Comparison of ENCODE assay signal across 23 cellular contexts in the genomic region with DNA sequence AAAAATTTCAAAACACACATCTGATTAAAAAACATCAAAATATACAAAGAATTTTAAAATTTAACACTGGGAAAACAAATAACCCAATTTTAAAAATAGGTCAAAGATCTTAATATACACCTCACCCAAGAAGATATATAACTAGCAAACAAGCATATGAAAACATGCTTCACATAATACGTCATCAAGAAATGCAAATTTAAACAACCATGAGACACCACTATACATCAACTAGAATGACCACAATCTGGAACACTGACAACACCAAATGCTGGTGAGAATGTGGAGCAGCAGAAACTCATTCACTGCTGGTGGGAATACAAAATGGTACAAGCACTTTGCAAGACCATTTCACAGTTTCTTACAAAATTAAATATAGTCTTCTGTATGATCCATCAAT.
DNase-seq lines count a peak whose midpoint lies in the region; ATAC-seq and TF ChIP-seq lines count a peak whose summit lies in the region.
"Had no signal": no experiment of that assay in that cellular context is flagged by ENCODE, and none has a peak within 500 bp of the region (broad histone marks: within the 10 kb centered on the region; RNA-seq: fewer than 3 reads in every experiment).

No MANE protein-coding gene starts in this region.

- no peaks in the 10 kb centered on the region for H3F3A ChIP-seq in PC-3 (ENCODE audit: low read length, unreplicated experiment)

- no peak overlapping the region for H3K9ac ChIP-seq in PC-3 (ENCODE audit: low read length)
- H3K9ac ChIP-seq in mesenchymal stem cell (ENCODE audit: low read length): no peak overlapping the region
- H3K9ac ChIP-seq: BLaER1 had no signal

- H3K18ac ChIP-seq in mesenchymal stem cell (ENCODE audit: low read depth in 1 of 2, low read length in 2 of 2): no peak overlapping the region

- CTCF ChIA-PET in PC-3 (lab: Charles Lee): no interaction called here

- H3K4me3 ChIP-seq in PC-3 (ENCODE audit: low read length): no peak overlapping the region
- no peak overlapping the region for H3K4me3 ChIP-seq in fibroblast of mammary gland (ENCODE audit: control insufficient read depth, low read depth, low read length)
- no peak overlapping the region for H3K4me3 ChIP-seq in mesenchymal stem cell (ENCODE audit: insufficient read depth in 1 of 2, low read depth in 1 of 2, low read length in 2 of 2)
- H3K4me3 ChIP-seq: BLaER1, GM12878 had no signal

- H3K23ac ChIP-seq in mesenchymal stem cell (ENCODE audit: low read length in 2 of 2): no peak overlapping the region

- H3K27me3 ChIP-seq in PC-3 (ENCODE audit: low read length): no peaks in the 10 kb centered on the region
- no peaks in the 10 kb centered on the region for H3K27me3 ChIP-seq in mesenchymal stem cell (ENCODE audit: control insufficient read depth in 1 of 2, insufficient read depth in 1 of 2, low read length in 2 of 2)
- H3K27me3 ChIP-seq: BE2C, BLaER1 had no signal

- no peak overlapping the region for H2AK5ac ChIP-seq in mesenchymal stem cell (ENCODE audit: low read length, severe bottlenecking)

- TF ChIP-seq CTCF in PC-3 (conservative IDR thresholded peaks at IDR 0.05; ENCODE audit: low read depth, low read length) (no peak), fibroblast of mammary gland (conservative IDR thresholded peaks at IDR 0.05; ENCODE audit: control insufficient read depth, insufficient read depth, low read depth, low read length) (no peak), GM10266 (IDR thresholded peaks at IDR 0.05; ENCODE audit: control insufficient read depth, insufficient read depth, low read depth, missing control alignments) (no peak)

- H3K27ac ChIP-seq in PC-3 (ENCODE audit: low read length) (no peak overlapping the region), mesenchymal stem cell (ENCODE audit: low read length, poor library complexity, severe bottlenecking) (no peak overlapping the region)
- H3K27ac ChIP-seq: BLaER1 had no signal

- no peaks in the 10 kb centered on the region for H3K79me1 ChIP-seq in mesenchymal stem cell (replicated peaks; ENCODE audit: low read length, poor library complexity, severe bottlenecking)

- no TSS peak for BruUV-seq in PC-3 (replicated peaks; lab: Mats Ljungman, UMichigan)

- no peak overlapping the region for H2BK12ac ChIP-seq in mesenchymal stem cell (ENCODE audit: low read length in 2 of 2)

- H2BK5ac ChIP-seq in mesenchymal stem cell (ENCODE audit: low read depth, low read length, poor library complexity, severe bottlenecking): peak overlapping the region; percentile 31

- H3K9me2 ChIP-seq in PC-3 (replicated peaks; ENCODE audit: low read length): no peaks in the 10 kb centered on the region

- H3K9me3 ChIP-seq in PC-3 (ENCODE audit: low read length) (no peaks in the 10 kb centered on the region), mesenchymal stem cell (ENCODE audit: control insufficient read depth, low read length) (peaks cover 13% of the 10 kb centered on the region)
- H3K9me3 ChIP-seq: BE2C, BLaER1 had no signal

- no peak overlapping the region for H3K4ac ChIP-seq in mesenchymal stem cell (ENCODE audit: low read depth in 1 of 2, low read length in 2 of 2)

- H2AFZ ChIP-seq in PC-3 (ENCODE audit: low read length): no peak overlapping the region
- no peak overlapping the region for H2AFZ ChIP-seq in mesenchymal stem cell (ENCODE audit: low read depth, low read length)

- intact Hi-C loops in PC-3 (cut with micrococcal nuclease): no loop called here

- H4K8ac ChIP-seq in mesenchymal stem cell (ENCODE audit: low read length): no peak overlapping the region

- no peaks in the 10 kb centered on the region for H4K20me1 ChIP-seq in PC-3 (ENCODE audit: low read length)
- H4K20me1 ChIP-seq: BLaER1 had no signal

- H3K4me2 ChIP-seq in PC-3 (ENCODE audit: low read length) (no peak overlapping the region), mesenchymal stem cell (ENCODE audit: low read length, poor library complexity, severe bottlenecking) (no peak overlapping the region)
- H3K4me2 ChIP-seq: BLaER1 had no signal

- H3K4me1 ChIP-seq in PC-3 (ENCODE audit: insufficient read depth, low read length) (no peaks in the 10 kb centered on the region), mesenchymal stem cell (ENCODE audit: control insufficient read depth, insufficient read depth, low read depth, low read length) (no peaks in the 10 kb centered on the region)
- H3K4me1 ChIP-seq: BE2C, BLaER1 had no signal

- 62% methylated on average over 1 of the region's 1 CpG for WGBS in mesenchymal stem cell

- no peak overlapping the region for H3K14ac ChIP-seq in mesenchymal stem cell (ENCODE audit: low read length in 2 of 2)

- no peak overlapping the region for H2BK15ac ChIP-seq in mesenchymal stem cell (ENCODE audit: low read depth, poor library complexity, severe bottlenecking)

- peak; percentile 36 for DNase-seq in HS-5 (ENCODE audit: low read depth)
- DNase-seq in PC-3: peak; percentile 29
- DNase-seq in fibroblast of mammary gland (ENCODE audit: low read depth): peak; percentile 1
- DNase-seq in mesenchymal stem cell: no peak
- DNase-seq in glomerular visceral epithelial cell (ENCODE audit: extremely low spot score): no peak
- DNase-seq in DMS79 (lab: John Stamatoyannopoulos, UW): no peak
- DNase-seq in GM10266 (ENCODE audit: extremely low spot score): no peak
- DNase-seq: 8988T; ACHN; BE2C; C1 segment of cervical spinal cord; CD4-positive, alpha-beta memory T cell; CD4-positive, CD25-positive, alpha-beta regulatory T cell; CD8-positive, alpha-beta memory T cell; COR-L47; DMS 273 treated with DMSO at 0.1 percent for 48 hours; DMS153; DMS53; DMS79 treated with DMSO at 0.1 percent for 48 hours; GF-D8 had no signal

- ATAC-seq in PC-3 (peak; percentile 65; the same call in 1 of the 2 replicates), HG02885 (IDR thresholded peaks at IDR 0.05; ENCODE audit: poor library complexity, unreplicated experiment) (no peak)
- ATAC-seq: GM12878 had no signal

- no peak overlapping the region for H2BK120ac ChIP-seq in mesenchymal stem cell (ENCODE audit: low read depth, low read length)

- POLR2A ChIA-PET in PC-3 (lab: Charles Lee; ENCODE audit: unreplicated experiment): no interaction called here

- no peaks in the 10 kb centered on the region for H3K79me2 ChIP-seq in PC-3 (ENCODE audit: low read length)

- H4K91ac ChIP-seq in mesenchymal stem cell (ENCODE audit: low read length): no peak overlapping the region

- H3K36me3 ChIP-seq in PC-3 (ENCODE audit: low read depth, low read length): no peaks in the 10 kb centered on the region
- H3K36me3 ChIP-seq in mesenchymal stem cell (ENCODE audit: control insufficient read depth in 1 of 2, insufficient read depth in 2 of 2, low read depth in 1 of 2, low read length in 2 of 2): no peaks in the 10 kb centered on the region
- H3K36me3 ChIP-seq: BE2C, BLaER1 had no signal

Comparison
In these comparisons a context has a peak if more than half of its experiments do, and no peak if none do; other contexts are left out.
1. DNase-seq: peak in HS-5 (single experiment), PC-3 (single experiment) and fibroblast of mammary gland (single experiment); none in mesenchymal stem cell (single experiment), glomerular visceral epithelial cell (single experiment), DMS79 (single experiment) and GM10266 (single experiment).